ENCODE assay signal across 11 cellular contexts in the genomic region with DNA sequence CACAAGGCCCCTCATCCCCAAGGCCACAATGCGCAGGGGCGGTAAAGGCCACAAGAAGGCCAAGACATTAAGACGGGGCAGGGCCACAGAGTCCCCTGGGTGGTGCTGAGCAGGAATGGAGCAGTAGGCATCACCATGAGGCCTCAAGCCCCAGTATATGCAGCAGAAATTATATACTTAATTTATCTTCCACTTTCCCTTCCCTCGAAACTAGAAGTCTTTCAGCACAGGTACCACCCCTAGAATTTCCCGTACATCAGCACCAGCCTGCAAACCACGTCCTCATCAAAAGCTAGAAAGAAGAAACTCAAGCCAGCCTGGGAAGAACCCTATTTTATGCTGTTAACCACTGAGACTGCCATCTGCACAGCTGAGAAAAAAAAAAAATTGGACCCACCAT.
DNase-seq lines count a peak whose midpoint lies in the region; ATAC-seq and TF ChIP-seq lines count a peak whose summit lies in the region.
"Had no signal": no experiment of that assay in that cellular context is flagged by ENCODE, and none has a peak within 500 bp of the region (broad histone marks: within the 10 kb centered on the region; RNA-seq: fewer than 3 reads in every experiment).

No MANE protein-coding gene starts in this region.

- POLR2A ChIA-PET in MCF 10A (lab: Yijun Ruan, JAX) = interaction anchor here (0.9 to 1.6 kb wide), 5 partner anchors 14 to 137 kb away, joined by 3 to 4 read pairs (median 3); no protein-coding TSS in a partner anchor

- no peak overlapping the region for H3K4me3 ChIP-seq in breast epithelium

- peaks cover 0 to 1% of the 10 kb centered on the region in 2 donors for H3K9me3 ChIP-seq in breast epithelium

- H3K27me3 ChIP-seq in breast epithelium = no peaks in the 10 kb centered on the region

- H3K4me3 Mint-ChIP-seq in MCF 10A (ENCODE audit: unreplicated experiment) = no peak overlapping the region
- H3K4me3 Mint-ChIP-seq: mesothelial cell of epicardium had no signal

- H3K36me3 Mint-ChIP-seq in MCF 10A (ENCODE audit: insufficient read depth, unreplicated experiment) = no peaks in the 10 kb centered on the region
- H3K36me3 Mint-ChIP-seq: mesothelial cell of epicardium had no signal

- no peaks in the 10 kb centered on the region for H3K27me3 Mint-ChIP-seq in MCF 10A (ENCODE audit: insufficient read depth, unreplicated experiment)

- no TSS peak for BruUV-seq in MCF 10A (replicated peaks; lab: Mats Ljungman, UMichigan)

- no peak for TF ChIP-seq POLR2A in breast epithelium (IDR thresholded peaks at IDR 0.05)

- CTCF ChIA-PET in MCF 10A (lab: Yijun Ruan, JAX) = interaction anchor here (0.8 kb wide), 2 partner anchors 406 to 579 kb away, joined by 3 to 5 read pairs; no protein-coding TSS in a partner anchor

- TF ChIP-seq CTCF in MCF 10A (IDR thresholded peaks at IDR 0.05; ENCODE audit: unreplicated experiment) (no peak), breast epithelium (IDR thresholded peaks at IDR 0.05) (no peak), GM10266 (IDR thresholded peaks at IDR 0.05; ENCODE audit: control insufficient read depth, insufficient read depth, low read depth, missing control alignments) (no peak)

- no peak for DNase-seq in MCF 10A (ENCODE audit: unreplicated experiment)
- DNase-seq in breast epithelium (ENCODE audit: low spot score in 2 of 2) = no peak
- DNase-seq in GM10266 (ENCODE audit: extremely low spot score) = no peak
- DNase-seq in hypothalamus (lab: John Stamatoyannopoulos, UW) = no peak
- DNase-seq in hippocampal formation (lab: John Stamatoyannopoulos, UW) = no peak
- DNase-seq in left colon = no peak
- DNase-seq: stimulated activated naive CD4-positive, alpha-beta T cell treated with Interleukin-2 at 50 U/mL for 16 hours; T-helper 9 cell had no signal

- H3K27ac Mint-ChIP-seq in MCF 10A (ENCODE audit: low read depth, unreplicated experiment) = peak overlapping the region; percentile 73
- H3K27ac Mint-ChIP-seq: mesothelial cell of epicardium had no signal

- no peaks in the 10 kb centered on the region for H3K4me1 ChIP-seq in breast epithelium

- intact Hi-C loops in MCF 10A (cut with micrococcal nuclease) (no loop called here), breast epithelium (cut with DNase I; ENCODE audit: low total_unique reads) (no loop called here), left colon (cut with DNase I, micrococcal nuclease) (no loop called here)

- H3K4me1 Mint-ChIP-seq in MCF 10A (ENCODE audit: insufficient read depth, unreplicated experiment) = peaks cover 23% of the 10 kb centered on the region

- H3K27ac ChIP-seq in breast epithelium = no peak overlapping the region

- no peaks in the 10 kb centered on the region for H3K9me3 Mint-ChIP-seq in MCF 10A (ENCODE audit: unreplicated experiment)

- ATAC-seq in HG02642 (IDR thresholded peaks at IDR 0.05; ENCODE audit: poor library complexity, unreplicated experiment) (peak; percentile 51), HG03565 (IDR thresholded peaks at IDR 0.05; ENCODE audit: unreplicated experiment) (peak; percentile 45), left colon (no peak)

- no peaks in the 10 kb centered on the region for H3K36me3 ChIP-seq in breast epithelium
